Comparison of ENCODE assay signal across 1 cellular context in genomic region chr7:99827040-99827778, GRCh38.
TF ChIP-seq lines count a peak whose summit lies in the region.

No MANE protein-coding gene starts in this region.

TF ChIP-seq in HepG2, 621 proteins besides CTCF, POLR2A, EP300 and RAD21 (continued from another document and continues in another):
- no peak; the same call in 1 of the 2 replicates for TF ChIP-seq TFAP4 (IDR thresholded peaks at IDR 0.05; ENCODE audit: borderline replicate concordance, low read depth)
- TF ChIP-seq GPN1 (CRISPR knock-in tag; IDR thresholded peaks at IDR 0.05; ENCODE audit: borderline replicate concordance), result no peak
- TF ChIP-seq ATF3 (CRISPR knock-in tag; IDR thresholded peaks at IDR 0.05), result no peak
- no peak for TF ChIP-seq DZIP1 (CRISPR knock-in tag; IDR thresholded peaks at IDR 0.05)
- no peak; the same call in 2 of the 3 replicates for TF ChIP-seq MXI1 (IDR thresholded peaks at IDR 0.05; ENCODE audit: borderline replicate concordance, low read depth, low read length)
- TF ChIP-seq ZNF143 (CRISPR knock-in tag; IDR thresholded peaks at IDR 0.05), result no peak
- TF ChIP-seq RXRA (CRISPR knock-in tag; IDR thresholded peaks at IDR 0.05), result peak; percentile 48; the same call in 1 of the 2 replicates
- TF ChIP-seq ZBED4 (CRISPR knock-in tag; IDR thresholded peaks at IDR 0.05; ENCODE audit: borderline replicate concordance), result no peak
- TF ChIP-seq SNAPC2 (CRISPR knock-in tag; IDR thresholded peaks at IDR 0.05), result no peak
- TF ChIP-seq ZFY (CRISPR knock-in tag; IDR thresholded peaks at IDR 0.05), result 0 out of 2 replicates have a peak, but pooled peaks have one; percentile 30
- no peak for TF ChIP-seq ETS1 (CRISPR knock-in tag; IDR thresholded peaks at IDR 0.05)
- TF ChIP-seq PLRG1 (conservative IDR thresholded peaks at IDR 0.05), result no peak
- no peak for TF ChIP-seq ZNF224 (CRISPR knock-in tag; IDR thresholded peaks at IDR 0.05)
- TF ChIP-seq IKZF5 (CRISPR knock-in tag; IDR thresholded peaks at IDR 0.05), result no peak
- TF ChIP-seq ZNF343 (CRISPR knock-in tag; IDR thresholded peaks at IDR 0.05), result 0 out of 2 replicates have a peak, but pooled peaks have one; percentile 61
- TF ChIP-seq PCBP2 (optimal IDR thresholded peaks at IDR 0.05; ENCODE audit: low read depth, low read length, poor library complexity, severe bottlenecking), result no peak
- TF ChIP-seq ZBTB40 (IDR thresholded peaks at IDR 0.05), result no peak
- no peak; the same call in 1 of the 2 replicates for TF ChIP-seq ZBTB40 (CRISPR knock-in tag; IDR thresholded peaks at IDR 0.05)
- TF ChIP-seq BATF2 (CRISPR knock-in tag; IDR thresholded peaks at IDR 0.05), result no peak
- TF ChIP-seq ZZZ3 (CRISPR knock-in tag; IDR thresholded peaks at IDR 0.05; ENCODE audit: borderline replicate concordance), result no peak
- TF ChIP-seq CERS6 (CRISPR knock-in tag; IDR thresholded peaks at IDR 0.05), result no peak
- no peak for TF ChIP-seq ZNF30 (CRISPR knock-in tag; IDR thresholded peaks at IDR 0.05)
- no peak for TF ChIP-seq ZNF883 (CRISPR knock-in tag; IDR thresholded peaks at IDR 0.05; ENCODE audit: not compliant biosample characterization)
- no peak for TF ChIP-seq MXD3 (CRISPR knock-in tag; IDR thresholded peaks at IDR 0.05)
- no peak for TF ChIP-seq ZNF577 (CRISPR knock-in tag; IDR thresholded peaks at IDR 0.05; ENCODE audit: borderline replicate concordance, low read depth)
- no peak for TF ChIP-seq IRF1 (CRISPR knock-in tag; IDR thresholded peaks at IDR 0.05; ENCODE audit: low read depth)
- no peak for TF ChIP-seq ELK4 (CRISPR knock-in tag; IDR thresholded peaks at IDR 0.05; ENCODE audit: borderline replicate concordance)
- no peak for TF ChIP-seq MAFG (CRISPR knock-in tag; IDR thresholded peaks at IDR 0.05)
- TF ChIP-seq SMYD3 (CRISPR knock-in tag; IDR thresholded peaks at IDR 0.05), result no peak
- TF ChIP-seq EHMT2 (IDR thresholded peaks at IDR 0.05; ENCODE audit: borderline replicate concordance, low read depth, low read length), result no peak
- no peak for TF ChIP-seq ARID2 (CRISPR knock-in tag; IDR thresholded peaks at IDR 0.05; ENCODE audit: borderline replicate concordance)
- 0 out of 2 replicates have a peak, but pooled peaks have one; percentile 53 for TF ChIP-seq ZNF230 (CRISPR knock-in tag; IDR thresholded peaks at IDR 0.05)
